Comparison of ENCODE assay signal across 1 cellular context in genomic region chr4:185587444-185588161, GRCh38.
TF ChIP-seq lines count a peak whose summit lies in the region.

No MANE protein-coding gene starts in this region.

TF ChIP-seq in K562, 482 proteins besides CTCF, POLR2A, EP300 and RAD21 (continued from another document):
- TF ChIP-seq MGA (IDR thresholded peaks at IDR 0.05) (peak; percentile 49), E2F6 (IDR thresholded peaks at IDR 0.05; ENCODE audit: borderline replicate concordance in 1 of 2, extremely low read depth in 1 of 2, insufficient read depth in 1 of 2, insufficient read length in 1 of 2, low read depth in 1 of 2, low read length in 1 of 2, poor library complexity in 1 of 2, severe bottlenecking in 1 of 2) (peak in 1 of 2 experiments; percentile 48), ZNF224 (CRISPR knock-in tag; IDR thresholded peaks at IDR 0.05) (no peak), ZNF75A (CRISPR knock-in tag; IDR thresholded peaks at IDR 0.05) (no peak), GABPA (tag; conservative IDR thresholded peaks at IDR 0.05; ENCODE audit: low read depth) (peak; percentile 34; the same call in 1 of the 2 replicates)
